20 cellular contexts compared by ENCODE assay signal in genomic region chr3:15614958-15615357, GRCh38. TPM values are rescaled to one million over a fixed set of nuclear protein-coding genes. Genes with fewer than 3 reads are reported as not detected.
DNase-seq lines count a peak whose midpoint lies in the region; ATAC-seq and TF ChIP-seq lines count a peak whose summit lies in the region.
"Had no signal": no experiment of that assay in that cellular context is flagged by ENCODE, and none has a peak within 500 bp of the region (broad histone marks: within the 10 kb centered on the region; RNA-seq: fewer than 3 reads in every experiment).

No MANE protein-coding gene starts in this region.

- TF ChIP-seq CTCF in lower lobe of right lung (IDR thresholded peaks at IDR 0.05), result no peak

- no peak overlapping the region for H3K27ac Mint-ChIP-seq in activated T-helper 1 cell treated with anti-CD3 and anti-CD28 coated beads, Interleukin-12 subunit alpha, Interleukin-12 subunit beta, Interleukin-2, Interleukin-4 antibody, amounts not matched to agents 30 ng/mL and 10 ng/mL and 1 ng/mL, durations not matched to agents 14 hours and 24 hours and 36 hours
- H3K27ac Mint-ChIP-seq in T-cell, result no peak overlapping the region
- H3K27ac Mint-ChIP-seq: B cell; CD14-positive monocyte; CD4-positive, alpha-beta T cell; H9 had no signal

- DNase-seq in adipocyte (ENCODE audit: low read depth) (no peak), lower lobe of right lung (no peak), NCI-H2171 (lab: John Stamatoyannopoulos, UW) (no peak), T-cell (no peak)
- no peak for DNase-seq in activated T-helper 1 cell treated with anti-CD3 and anti-CD28 coated beads, Interleukin-12 subunit alpha, Interleukin-12 subunit beta, Interleukin-2, Interleukin-4 antibody, amounts not matched to agents 30 ng/mL and 10 ng/mL and 1 ng/mL, durations not matched to agents 14 hours and 24 hours and 36 hours (ENCODE audit: low spot score)
- no peak for DNase-seq in stimulated activated naive CD4-positive, alpha-beta T cell (lab: John Stamatoyannopoulos, UW)
- DNase-seq: CD4-positive, alpha-beta T cell; CD8-positive, alpha-beta memory T cell; DMS 273 treated with DMSO at 0.1 percent for 48 hours; DMS79; EL; GDM1; GM23248; H9 had no signal

- ATAC-seq in lower lobe of right lung (peak; percentile 39 to 77), T-cell (replicated peaks in 1 of 4) (no peak)
- ATAC-seq: GM12878, HCT116 had no signal

- H3K4me1 Mint-ChIP-seq in activated T-helper 1 cell treated with anti-CD3 and anti-CD28 coated beads, Interleukin-12 subunit alpha, Interleukin-12 subunit beta, Interleukin-2, Interleukin-4 antibody, amounts not matched to agents 30 ng/mL and 10 ng/mL and 1 ng/mL, durations not matched to agents 14 hours and 24 hours and 36 hours (ENCODE audit: low read depth), result no peaks in the 10 kb centered on the region
- H3K4me1 Mint-ChIP-seq in T-cell, result peaks cover 4 to 32% (median 11%) of the 10 kb centered on the region in 3 donors
- H3K4me1 Mint-ChIP-seq: B cell, H9 had no signal

- H3K27ac ChIP-seq in ACC112 (ENCODE audit: low read depth, low read length) (no peak overlapping the region; the same call in 1 of the 2 replicates), lower lobe of right lung (no peak overlapping the region)
- H3K27ac ChIP-seq: BLaER1 had no signal

- no peaks in the 10 kb centered on the region for H3K79me2 ChIP-seq in ACC112 (ENCODE audit: control insufficient read depth, insufficient read depth, low read length, unreplicated experiment)

- no peak overlapping the region for H3K9ac ChIP-seq in adipocyte (ENCODE audit: low read length)
- H3K9ac ChIP-seq: BLaER1, GM23248 had no signal

- H3K4me3 Mint-ChIP-seq in activated T-helper 1 cell treated with anti-CD3 and anti-CD28 coated beads, Interleukin-12 subunit alpha, Interleukin-12 subunit beta, Interleukin-2, Interleukin-4 antibody, amounts not matched to agents 30 ng/mL and 10 ng/mL and 1 ng/mL, durations not matched to agents 14 hours and 24 hours and 36 hours, result no peak overlapping the region
- H3K4me3 Mint-ChIP-seq in T-cell, result no peak overlapping the region
- H3K4me3 Mint-ChIP-seq: B cell; CD14-positive monocyte; CD4-positive, alpha-beta T cell; CD8-positive, alpha-beta memory T cell; H9 had no signal

- H2AFZ ChIP-seq in ACC112 (ENCODE audit: low read length, unreplicated experiment), result peak overlapping the region; percentile 15

- H3K27me3 ChIP-seq in ACC112 (ENCODE audit: insufficient read depth, low read length) (no peaks in the 10 kb centered on the region), adipocyte (replicated peaks; ENCODE audit: control insufficient read depth, insufficient read depth, low read length) (no peaks in the 10 kb centered on the region), lower lobe of right lung (ENCODE audit: low read depth) (no peaks in the 10 kb centered on the region)
- H3K27me3 ChIP-seq: BLaER1 had no signal

- no peaks in the 10 kb centered on the region for H3K36me3 ChIP-seq in ACC112 (ENCODE audit: insufficient read depth, low read length)
- no peaks in the 10 kb centered on the region for H3K36me3 ChIP-seq in adipocyte (ENCODE audit: control insufficient read depth, insufficient read depth, low read length, severe bottlenecking)
- no peaks in the 10 kb centered on the region for H3K36me3 ChIP-seq in lower lobe of right lung
- H3K36me3 ChIP-seq: BLaER1 had no signal

- CTCF ChIA-PET in T-cell (lab: Charles Lee), result no interaction called here

- peaks cover 12% of the 10 kb centered on the region for H3K36me3 Mint-ChIP-seq in activated T-helper 1 cell treated with anti-CD3 and anti-CD28 coated beads, Interleukin-12 subunit alpha, Interleukin-12 subunit beta, Interleukin-2, Interleukin-4 antibody, amounts not matched to agents 30 ng/mL and 10 ng/mL and 1 ng/mL, durations not matched to agents 14 hours and 24 hours and 36 hours (ENCODE audit: low read depth)
- peaks cover 33% of the 10 kb centered on the region for H3K36me3 Mint-ChIP-seq in T-cell

- intact Hi-C loops in lower lobe of right lung (cut with DNase I), result no loop called here
- intact Hi-C loops in activated T-helper 1 cell treated with anti-CD3 and anti-CD28 coated beads, Interleukin-12 subunit alpha, Interleukin-12 subunit beta, Interleukin-2, Interleukin-4 antibody, amounts not matched to agents 30 ng/mL and 10 ng/mL and 1 ng/mL, durations not matched to agents 14 hours and 24 hours and 36 hours (cut with micrococcal nuclease), result no loop called here

- peaks cover 17% of the 10 kb centered on the region for H3K9me3 Mint-ChIP-seq in activated T-helper 1 cell treated with anti-CD3 and anti-CD28 coated beads, Interleukin-12 subunit alpha, Interleukin-12 subunit beta, Interleukin-2, Interleukin-4 antibody, amounts not matched to agents 30 ng/mL and 10 ng/mL and 1 ng/mL, durations not matched to agents 14 hours and 24 hours and 36 hours
- peaks cover 5 to 12% (median 10%) of the 10 kb centered on the region in 3 donors for H3K9me3 Mint-ChIP-seq in T-cell

- H3K4me3 ChIP-seq in ACC112 (ENCODE audit: low read depth, low read length) (no peak overlapping the region), adipocyte (ENCODE audit: low read length) (peak overlapping the region; percentile 2), lower lobe of right lung (no peak overlapping the region)
- H3K4me3 ChIP-seq: BLaER1, GM12878, GM23248 had no signal

- H3K4me1 ChIP-seq in ACC112 (ENCODE audit: control insufficient read depth, insufficient read depth, low read length, unreplicated experiment), result peaks cover 29% of the 10 kb centered on the region
- H3K4me1 ChIP-seq in adipocyte (ENCODE audit: control insufficient read depth, insufficient read depth, low read length), result peaks cover 52% of the 10 kb centered on the region
- no peaks in the 10 kb centered on the region for H3K4me1 ChIP-seq in lower lobe of right lung
- H3K4me1 ChIP-seq: BLaER1 had no signal

- peaks cover 10% of the 10 kb centered on the region for H3K27me3 Mint-ChIP-seq in activated T-helper 1 cell treated with anti-CD3 and anti-CD28 coated beads, Interleukin-12 subunit alpha, Interleukin-12 subunit beta, Interleukin-2, Interleukin-4 antibody, amounts not matched to agents 30 ng/mL and 10 ng/mL and 1 ng/mL, durations not matched to agents 14 hours and 24 hours and 36 hours (ENCODE audit: insufficient read depth)
- H3K27me3 Mint-ChIP-seq in T-cell, result no peaks in the 10 kb centered on the region
- H3K27me3 Mint-ChIP-seq: B cell; CD4-positive, alpha-beta T cell; CD8-positive, alpha-beta memory T cell had no signal

- H3K9me3 ChIP-seq in adipocyte (ENCODE audit: control insufficient read depth, low read length) (peaks cover 2% of the 10 kb centered on the region), lower lobe of right lung (peaks cover 8% of the 10 kb centered on the region)

- POLR2A ChIA-PET in T-cell (lab: Charles Lee), result no interaction called here

RNA-seq across cellular contexts. Expression of gene BTD, which starts 13.4 kb away (rescaled TPM):
- total RNA-seq in lower lobe of right lung (24.2 TPM), T-cell (10 to 100 TPM; 14.5 to 19.0 (median 17.6) TPM)
- total RNA-seq in activated T-helper 1 cell treated with anti-CD3 and anti-CD28 coated beads, Interleukin-12 subunit alpha, Interleukin-12 subunit beta, Interleukin-2, Interleukin-4 antibody, amounts not matched to agents 30 ng/mL and 10 ng/mL and 1 ng/mL, durations not matched to agents 14 hours and 24 hours and 36 hours, result 2.6 and 3.5 TPM in 2 replicates

RNA-seq across cellular contexts. Expression of gene HACL1, which starts 13.6 kb away (rescaled TPM):
- total RNA-seq in lower lobe of right lung, result 21.2 TPM
- total RNA-seq in activated T-helper 1 cell treated with anti-CD3 and anti-CD28 coated beads, Interleukin-12 subunit alpha, Interleukin-12 subunit beta, Interleukin-2, Interleukin-4 antibody, amounts not matched to agents 30 ng/mL and 10 ng/mL and 1 ng/mL, durations not matched to agents 14 hours and 24 hours and 36 hours, result 21.4 and 24.8 TPM in 2 replicates
- total RNA-seq in T-cell, result 10 to 100 TPM; 27.7 to 38.0 (median 34.2) TPM

Comparison
In these comparisons a context has a peak if more than half of its experiments do, and no peak if none do; other contexts are left out.
1. ATAC-seq: peak in lower lobe of right lung (2 of 2); none in T-cell (0 of 4).